9 cellular contexts compared by ENCODE assay signal in genomic region chr12:1644523-1645438, GRCh38. TPM values are rescaled to one million over a fixed set of nuclear protein-coding genes. Genes with fewer than 3 reads are reported as not detected.
DNase-seq lines count a peak whose midpoint lies in the region; ATAC-seq and TF ChIP-seq lines count a peak whose summit lies in the region.
"Had no signal": no experiment of that assay in that cellular context is flagged by ENCODE, and none has a peak within 500 bp of the region (broad histone marks: within the 10 kb centered on the region; RNA-seq: fewer than 3 reads in every experiment).

No MANE protein-coding gene starts in this region.

- H3K27ac ChIP-seq in osteoblast (ENCODE audit: low read depth, low read length), result peak overlapping the region; percentile 32

- no peaks in the 10 kb centered on the region for H3K9me3 ChIP-seq in osteoblast (ENCODE audit: low read depth, low read length)

- no peak overlapping the region for H3K4me2 ChIP-seq in osteoblast (ENCODE audit: insufficient read depth, low read length)
- H3K4me2 ChIP-seq: KMS-11 had no signal

- H3K27me3 ChIP-seq in osteoblast (ENCODE audit: insufficient read depth, low read length), result no peaks in the 10 kb centered on the region

- H3K4me1 ChIP-seq in osteoblast (ENCODE audit: insufficient read depth, low read length), result peaks cover 12% of the 10 kb centered on the region

- H2AFZ ChIP-seq in osteoblast (ENCODE audit: low read length), result no peak overlapping the region

- no peak for ATAC-seq in GM21737 (IDR thresholded peaks at IDR 0.05; ENCODE audit: unreplicated experiment)

- DNase-seq in DMS79 (lab: John Stamatoyannopoulos, UW), result peak; percentile 79
- DNase-seq in NCI-H69 (lab: John Stamatoyannopoulos, UW), result peak; percentile 93
- peak; percentile 83 for DNase-seq in fibroblast of gingiva (ENCODE audit: low read depth)
- peak; percentile 97 for DNase-seq in osteoblast (ENCODE audit: insufficient read length, low spot score, missing footprints)
- no peak for DNase-seq in activated CD4-positive, alpha-beta T cell treated with anti-CD3 and anti-CD28 coated beads for 48 hours
- DNase-seq in H4 (ENCODE audit: low spot score), result no peak
- DNase-seq in HuH-7.5 (ENCODE audit: low spot score), result no peak

- H3K4me3 ChIP-seq in osteoblast (ENCODE audit: insufficient read depth, low read length), result no peak overlapping the region

- peaks cover 77% of the 10 kb centered on the region for H3K79me2 ChIP-seq in osteoblast (ENCODE audit: insufficient read depth, low read length)

- H3K36me3 ChIP-seq in osteoblast (ENCODE audit: insufficient read depth, low read length), result peaks cover 79% of the 10 kb centered on the region

- peaks cover 40% of the 10 kb centered on the region for H4K20me1 ChIP-seq in osteoblast (ENCODE audit: insufficient read depth, low read length)

- TF ChIP-seq CTCF in osteoblast (IDR thresholded peaks at IDR 0.05; ENCODE audit: extremely low read depth, low read depth, low read length), result no peak

RNA-seq across cellular contexts. Expression of gene WNT5B, which starts 15.8 kb away (rescaled TPM):
- 59.0 and 71.0 TPM in 2 replicates for total RNA-seq in osteoblast
- 3.8 and 6.4 TPM in 2 replicates for total RNA-seq in H4 (2014; rRNA removed; shearing (Covaris generic))

RNA-seq across cellular contexts. Expression of gene ADIPOR2, which starts 46.1 kb away (rescaled TPM):
- total RNA-seq in osteoblast, result 32.2 and 33.0 TPM in 2 replicates
- total RNA-seq in H4 (2014; rRNA removed; shearing (Covaris generic)), result 40.5 and 42.1 TPM in 2 replicates

RNA-seq across cellular contexts. Expression of gene FBXL14, which starts 50.4 kb away (rescaled TPM):
- 9.8 and 10.3 TPM in 2 replicates for total RNA-seq in osteoblast
- total RNA-seq in H4 (2014; rRNA removed; shearing (Covaris generic)), result 5.3 and 6.1 TPM in 2 replicates

Comparison
In these comparisons a context has a peak if more than half of its experiments do, and no peak if none do; other contexts are left out.
1. DNase-seq: peak in DMS79 (single experiment), NCI-H69 (single experiment), fibroblast of gingiva (single experiment) and osteoblast (single experiment); none in activated CD4-positive, alpha-beta T cell treated with anti-CD3 and anti-CD28 coated beads for 48 hours (single experiment), H4 (single experiment) and HuH-7.5 (single experiment).